9 cellular contexts compared by ENCODE assay signal in genomic region chr12:30678221-30678620, GRCh38.
"Had no signal": no experiment of that assay in that cellular context is flagged by ENCODE, and none has a peak within 500 bp of the region (broad histone marks: within the 10 kb centered on the region; RNA-seq: fewer than 3 reads in every experiment).

No MANE protein-coding gene starts in this region.

- H3K9me3 Mint-ChIP-seq: GM23338, H9, HFFc6 had no signal

- H3K27ac ChIP-seq: GM23248 had no signal

- ATAC-seq: GM23338, HCT116 had no signal

- DNase-seq: GM23248, GOT3, H7, H9, HCEC 1CT, HFFc6 had no signal

- H3K27ac Mint-ChIP-seq: GM23338, H9, HFFc6 had no signal

- H3K4me3 ChIP-seq: GM23248, GM23338, HAP-1 had no signal

- H3K9me3 ChIP-seq: HAP-1 had no signal

- H3K4me2 ChIP-seq: GM23338 had no signal

- H3K4me1 Mint-ChIP-seq: GM23338, H9 had no signal

- H2AFZ ChIP-seq: GM23248, GM23338 had no signal

- H3K9ac ChIP-seq: GM23248 had no signal

- H3K4me3 Mint-ChIP-seq: GM23338, H9, HFFc6 had no signal
